In genomic region chr16:85316944-85317343, GRCh38 we compare ENCODE assay signal across 2 cellular contexts.
TF ChIP-seq lines count a peak whose summit lies in the region.

No MANE protein-coding gene starts in this region.

TF ChIP-seq in HepG2, 621 proteins besides CTCF, POLR2A, EP300 and RAD21:
- TF ChIP-seq DZIP1 (CRISPR knock-in tag; IDR thresholded peaks at IDR 0.05) (0 out of 2 replicates have a peak, but pooled peaks have one; percentile 26), SUZ12 (IDR thresholded peaks at IDR 0.05; ENCODE audit: low read depth, low read length) (no peak), CEBPB (IDR thresholded peaks at IDR 0.05; ENCODE audit: borderline replicate concordance, low read depth, low read length) (no peak), ZFP36L2 (CRISPR knock-in tag; IDR thresholded peaks at IDR 0.05) (no peak), ELF3 (CRISPR knock-in tag; IDR thresholded peaks at IDR 0.05) (no peak)

TF ChIP-seq in K562, 482 proteins besides CTCF, POLR2A, EP300 and RAD21 (continued from another document):
- TF ChIP-seq MEIS2 (IDR thresholded peaks at IDR 0.05; ENCODE audit: partially characterized antibody): peak; percentile 11
- no peak for TF ChIP-seq ZNF212 (CRISPR knock-in tag; IDR thresholded peaks at IDR 0.05)
- peak; percentile 71 for TF ChIP-seq USF2 (CRISPR knock-in tag; IDR thresholded peaks at IDR 0.05)
- no peak for TF ChIP-seq CBFA2T2 (conservative IDR thresholded peaks at IDR 0.05)
- no peak for TF ChIP-seq TRIM25 (IDR thresholded peaks at IDR 0.05; ENCODE audit: borderline replicate concordance)
- no peak for TF ChIP-seq ID3 (CRISPR knock-in tag; IDR thresholded peaks at IDR 0.05)
- TF ChIP-seq ID3 (tag; IDR thresholded peaks at IDR 0.05): no peak
- TF ChIP-seq RAD51 (IDR thresholded peaks at IDR 0.05; ENCODE audit: borderline replicate concordance, low read depth): peak; percentile 34; the same call in 1 of the 2 replicates
- no peak for TF ChIP-seq ZNF175 (CRISPR knock-in tag; IDR thresholded peaks at IDR 0.05; ENCODE audit: low read depth)
- TF ChIP-seq MGA (IDR thresholded peaks at IDR 0.05): no peak
- TF ChIP-seq DLX4 (CRISPR knock-in tag; IDR thresholded peaks at IDR 0.05): no peak
- TF ChIP-seq ZNF77 (CRISPR knock-in tag; IDR thresholded peaks at IDR 0.05): no peak
- TF ChIP-seq USF1 (CRISPR knock-in tag; IDR thresholded peaks at IDR 0.05): peak; percentile 86
- no peak for TF ChIP-seq ASH1L (IDR thresholded peaks at IDR 0.05; ENCODE audit: borderline replicate concordance, low read depth, partially characterized antibody)
- TF ChIP-seq FOXJ2 (tag; IDR thresholded peaks at IDR 0.05): no peak
- no peak for TF ChIP-seq AFF4 (CRISPR knock-in tag; IDR thresholded peaks at IDR 0.05)
- TF ChIP-seq SMARCE1 (IDR thresholded peaks at IDR 0.05): no peak
- TF ChIP-seq KDM1A (IDR thresholded peaks at IDR 0.05): no peak
